19 cellular contexts compared by ENCODE assay signal in genomic region chrX:84240848-84241565, GRCh38. TPM values are rescaled to one million over a fixed set of nuclear protein-coding genes. Genes with fewer than 3 reads are reported as not detected.
DNase-seq lines count a peak whose midpoint lies in the region; ATAC-seq, FAIRE-seq and TF ChIP-seq lines count a peak whose summit lies in the region.
"Had no signal": no experiment of that assay in that cellular context is flagged by ENCODE, and none has a peak within 500 bp of the region (broad histone marks: within the 10 kb centered on the region; RNA-seq: fewer than 3 reads in every experiment).

No MANE protein-coding gene starts in this region.

- no peak overlapping the region for H4K91ac ChIP-seq in IMR-90 (ENCODE audit: insufficient read depth, low read depth, low read length)

- no peak overlapping the region for H2BK120ac ChIP-seq in IMR-90 (ENCODE audit: low read depth, low read length)

- POLR2A ChIA-PET in IMR-90 (lab: Charles Lee; ENCODE audit: unreplicated experiment): no interaction called here

- H3K4ac ChIP-seq in IMR-90 (ENCODE audit: low read depth, low read length): no peak overlapping the region

- dilution Hi-C loops in IMR-90 (cut with HindIII; ENCODE audit: low sequenced_read_pairs, unreplicated experiment): no loop called here

- H2AK9ac ChIP-seq in IMR-90 (replicated peaks; ENCODE audit: low read depth, low read length, poor library complexity): no peak overlapping the region

- no peaks in the 10 kb centered on the region for H3K9me1 ChIP-seq in IMR-90 (ENCODE audit: insufficient read depth, low read length)

- no peak overlapping the region for H2BK20ac ChIP-seq in IMR-90 (ENCODE audit: low read depth, low read length)

- H3K18ac ChIP-seq in IMR-90 (ENCODE audit: low read depth, low read length): no peak overlapping the region

- no peak overlapping the region for H3K14ac ChIP-seq in IMR-90 (replicated peaks; ENCODE audit: low read depth, low read length)

- H3K4me1 ChIP-seq in IMR-90 (ENCODE audit: control insufficient read depth, insufficient read depth, low read length) (no peaks in the 10 kb centered on the region), kidney (ENCODE audit: control insufficient read depth in 1 of 2, insufficient read depth in 1 of 2, low read depth in 1 of 2, low read length in 2 of 2) (no peaks in the 10 kb centered on the region)
- H3K4me1 ChIP-seq: BE2C had no signal

- in situ Hi-C loops in IMR-90 (cut with MboI; ENCODE audit: low sequenced_read_pairs): no loop called here

- TF ChIP-seq CTCF in IMR-90 (conservative IDR thresholded peaks at IDR 0.05; ENCODE audit: low read depth, low read length) (no peak), choroid plexus epithelial cell (conservative IDR thresholded peaks at IDR 0.05; ENCODE audit: low read depth, low read length) (no peak), kidney (IDR thresholded peaks at IDR 0.05; ENCODE audit: borderline replicate concordance, extremely low read depth, insufficient read depth) (no peak)

- H3K9ac ChIP-seq in IMR-90 (ENCODE audit: low read depth, low read length) (no peak overlapping the region), kidney (ENCODE audit: low read length in 2 of 2) (no peak overlapping the region)

- DNase-seq in IMR-90 (peak; percentile 19), choroid plexus epithelial cell (ENCODE audit: low read depth) (peak; percentile 10), kidney (no peak), GM19239 (ENCODE audit: insufficient read length, low spot score) (no peak)
- DNase-seq in stimulated activated CD4-positive, alpha-beta T cell treated with anti-CD3 and anti-CD28 coated beads, Interleukin-1b, Interleukin-23, amount 100 ng/mL, for 48 hours: no peak
- DNase-seq: BE2C; C1 segment of cervical spinal cord; CD4-positive, CD25-positive, alpha-beta regulatory T cell; CD8-positive, alpha-beta memory T cell; COR-L47; GF-D8; H9; KBM-7 had no signal

- no peak overlapping the region for H2BK15ac ChIP-seq in IMR-90 (ENCODE audit: low read depth, low read length)

- H4K5ac ChIP-seq in IMR-90 (ENCODE audit: low read depth, low read length): no peak overlapping the region

- no TSS peak for BruUV-seq in IMR-90 (replicated peaks; lab: Mats Ljungman, UMichigan)

- TF ChIP-seq POLR2A in IMR-90 (IDR thresholded peaks at IDR 0.05; ENCODE audit: low read depth, low read length): no peak

- CTCF ChIA-PET in IMR-90 (lab: Yijun Ruan, JAX): interaction anchor here (0.7 kb wide), 1 partner anchor 79 kb away, joined by 3 read pairs; no protein-coding TSS in a partner anchor

- H3K27ac ChIP-seq in IMR-90 (ENCODE audit: insufficient read depth, low read length): no peak overlapping the region
- H3K27ac ChIP-seq in kidney (ENCODE audit: low read depth in 2 of 2, low read length in 2 of 2): no peak overlapping the region

- WGBS in IMR-90 (ENCODE audit: extremely low coverage in 2 of 2, insufficient read length in 1 of 2), 2 experiments: no CpG with 5 or more reads among the region's 7 CpGs

- no peak overlapping the region for H2BK5ac ChIP-seq in IMR-90 (ENCODE audit: low read depth, low read length, poor library complexity, severe bottlenecking)

- H3K79me1 ChIP-seq in IMR-90 (ENCODE audit: low read depth in 1 of 2, low read length in 2 of 2): no peaks in the 10 kb centered on the region

- peak; percentile 72 for ATAC-seq in IMR-90 (ENCODE audit: low read depth)
- ATAC-seq in HG03520 (IDR thresholded peaks at IDR 0.05; ENCODE audit: unreplicated experiment): no peak
- no peak for ATAC-seq in HG02973 (IDR thresholded peaks at IDR 0.05; ENCODE audit: unreplicated experiment)

- H3K56ac ChIP-seq in IMR-90 (ENCODE audit: extremely low read depth, insufficient read depth, low read length): no peak overlapping the region

- no peaks in the 10 kb centered on the region for H3K9me3 ChIP-seq in IMR-90 (ENCODE audit: control insufficient read depth, insufficient read depth, low read length)
- H3K9me3 ChIP-seq in kidney (ENCODE audit: control insufficient read depth in 1 of 2, low read length in 2 of 2): no peaks in the 10 kb centered on the region
- H3K9me3 ChIP-seq: BE2C had no signal

- no peaks in the 10 kb centered on the region for H3K27me3 ChIP-seq in IMR-90 (ENCODE audit: control insufficient read depth, insufficient read depth, low read length)
- H3K27me3 ChIP-seq: BE2C had no signal

- H3K36me3 ChIP-seq in IMR-90 (ENCODE audit: control insufficient read depth, insufficient read depth, low read length) (no peaks in the 10 kb centered on the region), kidney (ENCODE audit: control insufficient read depth in 1 of 2, insufficient read depth in 2 of 2, low read length in 2 of 2) (no peaks in the 10 kb centered on the region)
- H3K36me3 ChIP-seq: BE2C had no signal

- no peak overlapping the region for H3K4me2 ChIP-seq in IMR-90 (ENCODE audit: low read depth, low read length)

- no peak overlapping the region for H2AK5ac ChIP-seq in IMR-90 (ENCODE audit: low read depth, low read length)

- H4K8ac ChIP-seq in IMR-90 (ENCODE audit: low read depth in 2 of 2, low read length in 2 of 2): no peak overlapping the region

- FAIRE-seq in kidney (lab: Jason Lieb, UNC): peak; percentile 62
- no peak for FAIRE-seq in GM19239 (lab: Jason Lieb, UNC)
- FAIRE-seq: D721Med, H1, HTR-8/SVneo had no signal

- no peaks in the 10 kb centered on the region for H4K20me1 ChIP-seq in IMR-90 (ENCODE audit: insufficient read depth, low read length)

- no peak for TF ChIP-seq RAD21 in IMR-90 (IDR thresholded peaks at IDR 0.05; ENCODE audit: low read length)

- H3K4me3 ChIP-seq in IMR-90 (ENCODE audit: insufficient read depth, low read depth, low read length) (no peak overlapping the region), choroid plexus epithelial cell (ENCODE audit: low read depth, low read length) (no peak overlapping the region), kidney (ENCODE audit: low read length in 2 of 2) (no peak overlapping the region)

- no peak overlapping the region for H3K23ac ChIP-seq in IMR-90 (ENCODE audit: low read depth, low read length)

- intact Hi-C loops in IMR-90 (cut with micrococcal nuclease): no loop called here
- intact Hi-C loops in kidney (cut with DNase I): no loop called here

- no peak overlapping the region for H2AFZ ChIP-seq in IMR-90 (replicated peaks; ENCODE audit: low read length, poor library complexity)

TF ChIP-seq in IMR-90, 13 proteins besides CTCF, POLR2A, EP300 and RAD21:
- TF ChIP-seq CEBPB (IDR thresholded peaks at IDR 0.05; ENCODE audit: low read depth, low read length) (peak; percentile 53), CHD1 (IDR thresholded peaks at IDR 0.05; ENCODE audit: low read depth, low read length) (no peak)

RNA-seq across cellular contexts. Expression of gene RPS6KA6, which starts 53.0 kb away (rescaled TPM):
- total RNA-seq in IMR-90 (2012; rRNA removed): 6.8 and 9.4 TPM in 2 replicates
- polyA plus RNA-seq in IMR-90 (2012; rRNA removed): 2.6 and 3.6 TPM in 2 replicates
- 0.38 and 0.75 TPM in 2 replicates for polyA plus RNA-seq in IMR-90 (2012; cell fraction: cytosol; rRNA removed)
- polyA plus RNA-seq in IMR-90 (2012; cell fraction: nucleus; rRNA removed; ENCODE audit: low replicate concordance): 1.2 and 7.6 TPM in 2 replicates
- total RNA-seq in kidney: 12.1 TPM
- polyA plus RNA-seq in kidney (ENCODE audit: insufficient read depth, low read depth, low replicate concordance): 4.7 TPM
- total RNA-seq: A172 had no signal
- polyA plus RNA-seq: CD8-positive, alpha-beta memory T cell had no signal

Comparison
In these comparisons a context has a peak if more than half of its experiments do, and no peak if none do; other contexts are left out.
1. DNase-seq: peak in IMR-90 (single experiment) and choroid plexus epithelial cell (single experiment); none in kidney (single experiment), stimulated activated CD4-positive, alpha-beta T cell treated with anti-CD3 and anti-CD28 coated beads, Interleukin-1b, Interleukin-23, amount 100 ng/mL, for 48 hours (single experiment) and GM19239 (single experiment).